Comparison of ENCODE assay signal across 15 cellular contexts in the genomic region with DNA sequence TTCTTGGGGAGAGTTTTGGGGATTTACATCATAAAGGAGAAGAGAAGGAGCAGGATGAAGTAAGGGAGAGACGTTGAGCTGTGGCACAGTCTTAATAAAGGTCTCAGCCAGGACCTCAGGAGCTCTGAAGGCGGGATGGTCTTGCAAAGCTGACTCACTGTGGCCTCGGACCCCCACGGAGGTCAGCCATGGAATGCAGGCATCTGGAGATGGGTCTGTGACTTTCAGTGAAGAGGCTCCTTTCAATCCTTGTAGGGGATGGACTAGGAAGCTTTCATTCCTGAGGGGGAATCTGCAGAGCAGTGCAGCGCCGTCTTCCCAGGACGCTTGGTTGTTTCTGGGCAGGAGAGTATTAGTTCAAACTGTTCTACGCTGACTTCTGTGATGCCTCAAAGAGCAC.
A peak's percentile ranks its signal among the peaks of the same experiment; 100 is the strongest.
DNase-seq lines count a peak whose midpoint lies in the region; ATAC-seq and TF ChIP-seq lines count a peak whose summit lies in the region.
"Had no signal": no experiment of that assay in that cellular context is flagged by ENCODE, and none has a peak within 500 bp of the region (broad histone marks: within the 10 kb centered on the region; RNA-seq: fewer than 3 reads in every experiment).

No MANE protein-coding gene starts in this region.

- H3K4me3 ChIP-seq in choroid plexus epithelial cell (ENCODE audit: low read depth, low read length) = no peak overlapping the region
- H3K4me3 ChIP-seq in gastrocnemius medialis = no peak overlapping the region
- H3K4me3 ChIP-seq: PC-9 had no signal

- ATAC-seq in Right ventricle myocardium inferior = no peak
- no peak for ATAC-seq in gastrocnemius medialis
- no peak for ATAC-seq in HG02759 (IDR thresholded peaks at IDR 0.05; ENCODE audit: unreplicated experiment)
- ATAC-seq: CD8-positive, alpha-beta T cell; HepG2 had no signal

- H3K27ac ChIP-seq in gastrocnemius medialis = no peak overlapping the region
- H3K27ac ChIP-seq: PC-9 had no signal

- H3K27me3 Mint-ChIP-seq in HFFc6 (ENCODE audit: insufficient read depth) = no peaks in the 10 kb centered on the region

- H3K9me3 Mint-ChIP-seq in HFFc6 = no peaks in the 10 kb centered on the region
- H3K9me3 Mint-ChIP-seq: CD8-positive, alpha-beta T cell had no signal

- H3K4me1 ChIP-seq in gastrocnemius medialis = no peaks in the 10 kb centered on the region

- no peaks in the 10 kb centered on the region for H3K36me3 ChIP-seq in gastrocnemius medialis

- H3K27me3 ChIP-seq in gastrocnemius medialis = no peaks in the 10 kb centered on the region

- H3K4me1 Mint-ChIP-seq in HFFc6 (ENCODE audit: low read depth) = peaks cover 61% of the 10 kb centered on the region

- no peak for TF ChIP-seq CTCF in HFFc6 (IDR thresholded peaks at IDR 0.05)
- TF ChIP-seq CTCF in choroid plexus epithelial cell (conservative IDR thresholded peaks at IDR 0.05; ENCODE audit: low read depth, low read length) = no peak
- TF ChIP-seq CTCF in gastrocnemius medialis (IDR thresholded peaks at IDR 0.05 in 4 of 5, conservative IDR thresholded peaks at IDR 0.05 in 1 of 5) = no peak

- in situ Hi-C loops in gastrocnemius medialis (cut with MboI; ENCODE audit: low sequenced_read_pairs in 4 of 4) = no loop called here

- DNase-seq in HFFc6 (no peak), choroid plexus epithelial cell (ENCODE audit: low read depth) (peak; percentile 66), islet precursor cell (peak; percentile 89), Right ventricle myocardium inferior (ENCODE audit: missing footprints) (no peak), gastrocnemius medialis (no peak), kidney glomerular epithelial cell (lab: John Stamatoyannopoulos, UW) (no peak)
- DNase-seq: CD8-positive, alpha-beta T cell; Karpas-422; MM.1S; NCI-H1105; NCI-H187; NCI-H446; PC-9 had no signal

- 0 out of 2 replicates have a peak, but pooled peaks cover 4% of the 10 kb centered on the region for H3K36me3 Mint-ChIP-seq in HFFc6 (ENCODE audit: low read depth)
- H3K36me3 Mint-ChIP-seq: CD8-positive, alpha-beta T cell had no signal

- no peak overlapping the region for H3K4me3 Mint-ChIP-seq in HFFc6
- H3K4me3 Mint-ChIP-seq: CD8-positive, alpha-beta T cell had no signal

- intact Hi-C loops in Right ventricle myocardium inferior (cut with DNase I) (no loop called here), gastrocnemius medialis (cut with DNase I; ENCODE audit: low total_unique reads) (no loop called here)

- H3K27ac Mint-ChIP-seq in HFFc6 = peak overlapping the region; percentile 9; the same call in 1 of the 2 replicates
- H3K27ac Mint-ChIP-seq: CD8-positive, alpha-beta T cell had no signal

- no peak for TF ChIP-seq POLR2A in gastrocnemius medialis (IDR thresholded peaks at IDR 0.05)

- no peaks in the 10 kb centered on the region for H3K9me3 ChIP-seq in gastrocnemius medialis

Comparison
In these comparisons a context has a peak if more than half of its experiments do, and no peak if none do; other contexts are left out.
1. DNase-seq: peak in choroid plexus epithelial cell (single experiment) and islet precursor cell (single experiment); none in HFFc6 (single experiment), Right ventricle myocardium inferior (single experiment), gastrocnemius medialis (0 of 2) and kidney glomerular epithelial cell (single experiment).